Comparison of ENCODE assay signal across 12 cellular contexts in genomic region chr18:29892960-29893558, GRCh38.
DNase-seq lines count a peak whose midpoint lies in the region; ATAC-seq and TF ChIP-seq lines count a peak whose summit lies in the region.
"Had no signal": no experiment of that assay in that cellular context is flagged by ENCODE, and none has a peak within 500 bp of the region (broad histone marks: within the 10 kb centered on the region; RNA-seq: fewer than 3 reads in every experiment).

No MANE protein-coding gene starts in this region.

- H3K36me3 Mint-ChIP-seq in Caco-2 (ENCODE audit: insufficient read depth, unreplicated experiment), result no peaks in the 10 kb centered on the region
- H3K36me3 Mint-ChIP-seq in WTC11, result peaks cover 2% of the 10 kb centered on the region; the same call in 1 of the 2 replicates

- ATAC-seq in HCT116, result no peak
- no peak for ATAC-seq in WTC11
- no peak for ATAC-seq in HG02885 (IDR thresholded peaks at IDR 0.05; ENCODE audit: poor library complexity, unreplicated experiment)

- H3K4me1 ChIP-seq in Caco-2 (no peaks in the 10 kb centered on the region), HCT116 (ENCODE audit: control insufficient read depth in 1 of 2, insufficient read depth in 2 of 2, low read length in 2 of 2) (no peaks in the 10 kb centered on the region)
- H3K4me1 ChIP-seq: HAP-1 had no signal

- CTCF ChIA-PET in Caco-2 (lab: Charles Lee) (no interaction called here), HCT116 (lab: Charles Lee) (no interaction called here), WTC11 (lab: Charles Lee) (no interaction called here), GM10248 (lab: Yijun Ruan, JAX) (interaction anchor here (2.0 kb wide), 1 partner anchor 18 kb away, joined by 8 read pairs; no protein-coding TSS in a partner anchor)

- H3K27me3 ChIP-seq in Caco-2 (replicated peaks; ENCODE audit: control insufficient read depth, insufficient read depth, low read length) (no peaks in the 10 kb centered on the region), HCT116 (ENCODE audit: insufficient read depth, low read length) (no peaks in the 10 kb centered on the region)
- H3K27me3 ChIP-seq: ovary had no signal

- H3K36me3 ChIP-seq in Caco-2 (ENCODE audit: control insufficient read depth, insufficient read depth, low read length) (no peaks in the 10 kb centered on the region), HCT116 (ENCODE audit: control insufficient read depth in 1 of 2, insufficient read depth in 2 of 2, low read length in 2 of 2) (no peaks in the 10 kb centered on the region)
- H3K36me3 ChIP-seq: HAP-1, ovary had no signal

- H3K4me3 ChIP-seq in Caco-2 (ENCODE audit: low read depth, low read length) (no peak overlapping the region), HCT116 (replicated peaks in 1 of 2; ENCODE audit: low read depth in 1 of 2, low read length in 2 of 2) (no peak overlapping the region)
- H3K4me3 ChIP-seq: HAP-1, ovary had no signal

- no peaks in the 10 kb centered on the region for H3K9me3 Mint-ChIP-seq in Caco-2 (ENCODE audit: unreplicated experiment)
- peaks cover 9% of the 10 kb centered on the region for H3K9me3 Mint-ChIP-seq in WTC11

- no peak overlapping the region for H3K27ac Mint-ChIP-seq in Caco-2 (ENCODE audit: unreplicated experiment)
- H3K27ac Mint-ChIP-seq in WTC11, result no peak overlapping the region
- H3K27ac Mint-ChIP-seq: T-helper 2 cell treated with Interferon-gamma antibody and Interleukin-4, amounts not matched to agents 5 μg/mL and 100 μg/mL, for 36 hours had no signal

- no peaks in the 10 kb centered on the region for H3K9me3 ChIP-seq in Caco-2
- no peaks in the 10 kb centered on the region for H3K9me3 ChIP-seq in HCT116 (ENCODE audit: control insufficient read depth in 1 of 2, insufficient read depth in 1 of 2, low read depth in 1 of 2, low read length in 2 of 2)
- H3K9me3 ChIP-seq: HAP-1, ovary had no signal

- no peaks in the 10 kb centered on the region for H3K27me3 Mint-ChIP-seq in Caco-2 (ENCODE audit: insufficient read depth, unreplicated experiment)
- no peaks in the 10 kb centered on the region for H3K27me3 Mint-ChIP-seq in WTC11 (ENCODE audit: low read depth)

- H3K9ac ChIP-seq in HCT116 (ENCODE audit: low read length), result no peak overlapping the region

- peak overlapping the region; percentile 3 for H2AFZ ChIP-seq in HCT116 (ENCODE audit: low read depth, low read length, poor library complexity, severe bottlenecking)

- peak; percentile 28; the same call in 1 of the 2 replicates for TF ChIP-seq RAD21 in HCT116 (IDR thresholded peaks at IDR 0.05; ENCODE audit: low read depth)

- H3K4me1 Mint-ChIP-seq in Caco-2 (ENCODE audit: low read depth, unreplicated experiment) (no peaks in the 10 kb centered on the region), WTC11 (no peaks in the 10 kb centered on the region)

- TF ChIP-seq POLR2A in HCT116 (IDR thresholded peaks at IDR 0.05; ENCODE audit: borderline replicate concordance, extremely low read depth, insufficient read depth, insufficient read length), result no peak

- no peak overlapping the region for H3K4me3 Mint-ChIP-seq in Caco-2 (ENCODE audit: unreplicated experiment)
- no peak overlapping the region for H3K4me3 Mint-ChIP-seq in WTC11
- H3K4me3 Mint-ChIP-seq: T-helper 2 cell treated with Interferon-gamma antibody and Interleukin-4, amounts not matched to agents 5 μg/mL and 100 μg/mL, for 36 hours had no signal

- no peaks in the 10 kb centered on the region for H4K20me1 ChIP-seq in HCT116 (ENCODE audit: insufficient read depth)

- no peak overlapping the region for H3K27ac ChIP-seq in HCT116 (ENCODE audit: low read depth, low read length)
- H3K27ac ChIP-seq: ovary had no signal

- no peaks in the 10 kb centered on the region for H3K79me2 ChIP-seq in HCT116 (ENCODE audit: insufficient read depth, low read length)

- H3K9me2 ChIP-seq in HCT116 (ENCODE audit: insufficient read depth), result no peaks in the 10 kb centered on the region

- H3K4me2 ChIP-seq in HCT116 (ENCODE audit: low read length), result no peak overlapping the region

- RAD21 ChIA-PET in HCT116 (lab: Charles Lee; ENCODE audit: low non-redundant PET in 1 of 2, low total read pairs in 2 of 2, uncharacterized antibody in 2 of 2, unreplicated experiment in 2 of 2), result no interaction called here

- no peak for DNase-seq in Caco-2
- DNase-seq in HCT116 (ENCODE audit: low read depth, low spot score), result no peak
- no peak for DNase-seq in WTC11 (ENCODE audit: low spot score)
- peak; percentile 13 for DNase-seq in left kidney (ENCODE audit: low read depth, low spot score)
- DNase-seq in SKM-1 treated with dmso at 0.1 percent for 144 hours (lab: John Stamatoyannopoulos, UW; ENCODE audit: unreplicated experiment), result no peak
- DNase-seq in GM10248 (ENCODE audit: extremely low spot score), result no peak
- no peak for DNase-seq in COLO668 (lab: John Stamatoyannopoulos, UW; ENCODE audit: unreplicated experiment)
- DNase-seq: activated effector memory CD4-positive, alpha-beta T cell treated with anti-CD3 and anti-CD28 coated beads, Interleukin-2, amount 50 U/mL, for 16 hours; ovary had no signal

- POLR2A ChIA-PET in Caco-2 (lab: Charles Lee) (no interaction called here), HCT116 (lab: Charles Lee) (no interaction called here), WTC11 (lab: Charles Lee) (no interaction called here), GM10248 (lab: Yijun Ruan, JAX) (no interaction called here)

- intact Hi-C loops in Caco-2 (cut with micrococcal nuclease; ENCODE audit: unreplicated experiment), result no loop called here
- intact Hi-C loops in HCT116 (cut with micrococcal nuclease), result no loop called here

- peak; percentile 20 to 35 for TF ChIP-seq CTCF in Caco-2 (IDR thresholded peaks at IDR 0.05; ENCODE audit: insufficient read depth in 1 of 2, low read depth in 1 of 2, low read length in 1 of 2, severe bottlenecking in 1 of 2, unreplicated experiment in 1 of 2)
- TF ChIP-seq CTCF in HCT116 (IDR thresholded peaks at IDR 0.05 in 2 of 3, conservative IDR thresholded peaks at IDR 0.05 in 1 of 3; ENCODE audit: borderline replicate concordance in 1 of 3, insufficient read depth in 1 of 3, low read depth in 2 of 3, low read length in 2 of 3), result peak; percentile 20 to 64 (median 55); a peak in 3 of 6 replicates
- peak; percentile 52 for TF ChIP-seq CTCF in WTC11 (IDR thresholded peaks at IDR 0.05)
- no peak for TF ChIP-seq CTCF in GM10248 (IDR thresholded peaks at IDR 0.05; ENCODE audit: control extremely low read depth, extremely low read depth, low read depth, missing control alignments)

- no TSS peak for BruUV-seq in Caco-2 (replicated peaks; lab: Mats Ljungman, UMichigan)
- no TSS peak for BruUV-seq in HCT116 (replicated peaks; lab: Mats Ljungman, UMichigan)

TF ChIP-seq in HCT116, 20 proteins besides CTCF, POLR2A, EP300 and RAD21:
- TF ChIP-seq ZBTB33 (IDR thresholded peaks at IDR 0.05; ENCODE audit: extremely low read depth, insufficient replicate concordance, low read length) (no peak), POLR2AphosphoS5 (IDR thresholded peaks at IDR 0.05; ENCODE audit: low read depth, low read length) (no peak), EGR1 (IDR thresholded peaks at IDR 0.05; ENCODE audit: low read depth) (no peak), EZH2phosphoT487 (IDR thresholded peaks at IDR 0.05; ENCODE audit: borderline replicate concordance) (no peak)

TF ChIP-seq in WTC11, 78 proteins besides CTCF, POLR2A, EP300 and RAD21:
- TF ChIP-seq ARID4B (CRISPR knock-in tag; IDR thresholded peaks at IDR 0.05; ENCODE audit: borderline replicate concordance) (no peak), MAX (CRISPR knock-in tag; IDR thresholded peaks at IDR 0.05) (no peak)
